In the genomic region with DNA sequence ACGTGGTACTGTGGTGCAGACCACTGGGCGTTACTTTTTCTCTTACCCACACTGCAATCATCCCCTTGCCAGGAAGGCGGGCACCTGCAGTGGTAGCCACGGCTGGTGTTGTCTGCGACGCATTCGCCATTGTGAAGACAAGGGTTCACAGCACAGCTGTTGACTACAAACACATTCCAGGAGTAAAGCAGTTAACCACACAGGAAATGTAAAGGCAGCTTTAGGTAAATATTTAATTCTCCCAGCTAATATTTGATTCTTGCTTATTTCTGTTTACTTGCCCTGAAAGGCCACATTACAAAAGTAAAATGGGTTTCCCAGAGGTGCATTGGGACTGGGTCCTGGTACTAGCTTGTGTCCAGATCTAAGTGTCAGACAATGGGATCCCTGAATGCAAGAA, we compare ENCODE assay signal across 19 cellular contexts. TPM values are rescaled to one million over a fixed set of nuclear protein-coding genes. Genes with fewer than 3 reads are reported as not detected.
DNase-seq lines count a peak whose midpoint lies in the region; ATAC-seq, FAIRE-seq and TF ChIP-seq lines count a peak whose summit lies in the region.
"Had no signal": no experiment of that assay in that cellular context is flagged by ENCODE, and none has a peak within 500 bp of the region (broad histone marks: within the 10 kb centered on the region; RNA-seq: fewer than 3 reads in every experiment).

No MANE protein-coding gene starts in this region.

- no peak overlapping the region for H2AFZ ChIP-seq in mammary epithelial cell (ENCODE audit: low read depth, low read length)
- no peak overlapping the region for H2AFZ ChIP-seq in HepG2 (ENCODE audit: low read length)

- H3K27ac ChIP-seq in mammary epithelial cell (ENCODE audit: insufficient read depth, low read depth, low read length) (no peak overlapping the region), HepG2 (ENCODE audit: extremely low read length, insufficient read depth, low read length) (peak overlapping the region; percentile 49), thymus (ENCODE audit: low read depth) (peak overlapping the region; percentile 8), heart right ventricle (peak overlapping the region in 1 of 10 donors; percentile 1)
- H3K27ac ChIP-seq: 22Rv1; BLaER1 treated with 17β-estradiol and CSF1 and Interleukin-3, amounts not matched to agents 10 nM and 100 nM had no signal

- no peak for TF ChIP-seq CTCF in mammary epithelial cell (conservative IDR thresholded peaks at IDR 0.05 in 1 of 2, IDR thresholded peaks at IDR 0.05 in 1 of 2; ENCODE audit: extremely low read depth in 1 of 2, insufficient read depth in 1 of 2, low read depth in 1 of 2, low read length in 2 of 2)
- no peak for TF ChIP-seq CTCF in HepG2 (CRISPR knock-in tag; IDR thresholded peaks at IDR 0.05)
- no peak for TF ChIP-seq CTCF in heart right ventricle (IDR thresholded peaks at IDR 0.05)

- in situ Hi-C loops in T47D (cut with HindIII; ENCODE audit: low pct_unique_long_range_greater_than_20kb, low sequenced_read_pairs) = no loop called here
- in situ Hi-C loops in mammary epithelial cell (cut with MboI; ENCODE audit: low sequenced_read_pairs in 2 of 2) = loop anchor here in 1 of 2 donors (25.0 kb wide), 1 partner anchor 427 kb away; no protein-coding TSS in a partner anchor
- in situ Hi-C loops in HepG2 (cut with HindIII; ENCODE audit: extremely low pct_ligation_motif_present, low pct_unique_long_range_greater_than_20kb) = no loop called here

- no peaks in the 10 kb centered on the region for H3K9me3 ChIP-seq in mammary epithelial cell (replicated peaks; ENCODE audit: insufficient read depth, low read length)
- H3K9me3 ChIP-seq in HepG2 (ENCODE audit: low read length) = no peaks in the 10 kb centered on the region
- H3K9me3 ChIP-seq in thymus (ENCODE audit: control insufficient read depth) = no peaks in the 10 kb centered on the region
- H3K9me3 ChIP-seq in heart right ventricle = no peaks in the 10 kb centered on the region
- H3K9me3 ChIP-seq: BLaER1 treated with 17β-estradiol and CSF1 and Interleukin-3, amounts not matched to agents 10 nM and 100 nM had no signal

- no peak overlapping the region for H3K9ac ChIP-seq in mammary epithelial cell (ENCODE audit: insufficient read depth, low read length)
- H3K9ac ChIP-seq in HepG2 (ENCODE audit: insufficient read depth, low read depth, low read length) = no peak overlapping the region
- H3K9ac ChIP-seq: BLaER1 treated with 17β-estradiol and CSF1 and Interleukin-3, amounts not matched to agents 10 nM and 100 nM had no signal

- H3K79me2 ChIP-seq in mammary epithelial cell (ENCODE audit: insufficient read depth, low read length) (no peaks in the 10 kb centered on the region), HepG2 (ENCODE audit: insufficient read depth, low read length) (no peaks in the 10 kb centered on the region)

- peak; percentile 51 for FAIRE-seq in HepG2 (lab: Jason Lieb, UNC)
- FAIRE-seq: H1 had no signal

- H3K27me3 ChIP-seq in mammary epithelial cell (ENCODE audit: insufficient read depth, low read length) (no peaks in the 10 kb centered on the region), HepG2 (ENCODE audit: control insufficient read depth in 1 of 2, insufficient read depth in 2 of 2, low read length in 2 of 2) (no peaks in the 10 kb centered on the region), thymus (ENCODE audit: control insufficient read depth, insufficient read depth) (no peaks in the 10 kb centered on the region), heart right ventricle (no peaks in the 10 kb centered on the region)
- H3K27me3 ChIP-seq: BLaER1 treated with 17β-estradiol and CSF1 and Interleukin-3, amounts not matched to agents 10 nM and 100 nM had no signal

- H3K36me3 ChIP-seq in mammary epithelial cell (ENCODE audit: insufficient read depth, low read length) (peaks cover 22% of the 10 kb centered on the region), HepG2 (replicated peaks in 1 of 2; ENCODE audit: control insufficient read depth in 1 of 2, insufficient read depth in 2 of 2, low read length in 2 of 2) (peaks cover 30 to 70% of the 10 kb centered on the region in 2 experiments), thymus (ENCODE audit: control insufficient read depth, insufficient read depth) (peaks cover 33% of the 10 kb centered on the region), heart right ventricle (peaks cover 0 to 100% (median 86%) of the 10 kb centered on the region in 9 donors)

- peak; percentile 56 for ATAC-seq in HepG2
- no peak for ATAC-seq in heart right ventricle
- ATAC-seq in GM18870 (IDR thresholded peaks at IDR 0.05; ENCODE audit: unreplicated experiment) = no peak
- ATAC-seq: SK-N-SH treated with all-trans-retinoic acid at 6 μM for 48 hours had no signal

- BruUV-seq in mammary epithelial cell (replicated peaks; lab: Mats Ljungman, UMichigan) (no TSS peak), HepG2 (replicated peaks; lab: Mats Ljungman, UMichigan) (no TSS peak)

- H4K20me1 ChIP-seq in mammary epithelial cell (ENCODE audit: insufficient read depth, low read length) (no peaks in the 10 kb centered on the region), HepG2 (ENCODE audit: insufficient read depth, low read length) (no peaks in the 10 kb centered on the region)

- H3K4me1 ChIP-seq in mammary epithelial cell (ENCODE audit: insufficient read depth, low read length) (no peaks in the 10 kb centered on the region), HepG2 (ENCODE audit: insufficient read depth, low read length) (peaks cover 46% of the 10 kb centered on the region), thymus (ENCODE audit: control insufficient read depth, insufficient read depth, low read length) (peaks cover 31% of the 10 kb centered on the region), heart right ventricle (peaks cover 0 to 48% (median 10%) of the 10 kb centered on the region in 9 donors)

- DNase-seq in T47D (ENCODE audit: low read depth in 1 of 2, low spot score in 1 of 2) (peak; percentile 23 to 55), mammary epithelial cell (no peak), RPMI8226 (peak; percentile 32), HepG2 (ENCODE audit: low spot score) (peak; percentile 47), dermis blood vessel endothelial cell (no peak), heart right ventricle (no peak)
- DNase-seq: DMS79 treated with DMSO at 0.1 percent for 48 hours, GDM1, HFFc6, NCI-H1092, NCI-H1694, NCI-H446, Right ventricle myocardium superior had no signal

- peak in 1 of 2 experiments; percentile 84; a peak in 2 of 4 replicates for TF ChIP-seq EP300 in HepG2 (IDR thresholded peaks at IDR 0.05; ENCODE audit: low read depth in 2 of 2, low read length in 2 of 2)
- 0 out of 2 replicates have a peak, but pooled peaks have one; percentile 35 for TF ChIP-seq EP300 in HepG2 (CRISPR knock-in tag; IDR thresholded peaks at IDR 0.05; ENCODE audit: borderline replicate concordance)

- H3K4me3 ChIP-seq in mammary epithelial cell (replicated peaks in 1 of 3; ENCODE audit: insufficient read depth in 1 of 3, low read depth in 2 of 3, low read length in 3 of 3) = no peak overlapping the region
- H3K4me3 ChIP-seq in HepG2 (replicated peaks in 1 of 3; ENCODE audit: insufficient read depth in 1 of 3, low read depth in 2 of 3, low read length in 3 of 3) = no peak overlapping the region
- H3K4me3 ChIP-seq in thymus (ENCODE audit: low read length) = no peak overlapping the region
- H3K4me3 ChIP-seq in heart right ventricle = no peak overlapping the region
- H3K4me3 ChIP-seq: BLaER1 treated with 17β-estradiol and CSF1 and Interleukin-3, amounts not matched to agents 10 nM and 100 nM had no signal

- H3K4me2 ChIP-seq in mammary epithelial cell (ENCODE audit: insufficient read depth, low read depth, low read length) (no peak overlapping the region), HepG2 (ENCODE audit: low read depth, low read length) (peak overlapping the region; percentile 33; the same call in 1 of the 2 replicates)

- POLR2A ChIA-PET in HepG2 (lab: Yijun Ruan, JAX) = interaction anchor here (2.3 kb wide), 1 partner anchor 8 kb away, joined by 11 read pairs; no protein-coding TSS in a partner anchor

- no peak for TF ChIP-seq POLR2A in HepG2 (IDR thresholded peaks at IDR 0.05; ENCODE audit: insufficient read depth in 1 of 2, low read depth in 2 of 2, low read length in 2 of 2)

- WGBS in mammary epithelial cell (ENCODE audit: low coverage, missing lambda C conversion rate) = 96% methylated on average over 7 of the region's 7 CpGs
- WGBS in HepG2 (ENCODE audit: low lambda C conversion rate) = 93% methylated on average over 7 of the region's 7 CpGs
- 8% methylated on average over 7 of the region's 7 CpGs for WGBS in thymus
- 96 to 98% methylated on average over 7 of the region's 7 CpGs for WGBS in heart right ventricle, 2 donors

- intact Hi-C loops in mammary epithelial cell (cut with micrococcal nuclease) (no loop called here), HepG2 (cut with micrococcal nuclease; ENCODE audit: unreplicated experiment) (no loop called here), heart right ventricle (cut with DNase I) (loop anchor here in 1 of 10 donors (10.0 kb wide), 1 partner anchor 294 kb away; no protein-coding TSS in a partner anchor)

- dilution Hi-C loops in mammary epithelial cell (cut with HindIII; ENCODE audit: low sequenced_read_pairs) = no loop called here

- TF ChIP-seq RAD21 in HepG2 (CRISPR knock-in tag; IDR thresholded peaks at IDR 0.05) = no peak

- CTCF ChIA-PET in mammary epithelial cell (lab: Charles Lee; ENCODE audit: low non-redundant PET) = no interaction called here
- CTCF ChIA-PET in HepG2 (lab: Yijun Ruan, JAX; ENCODE audit: low intra/inter-chr PET ratio, low total read pairs) = no interaction called here

RNA-seq across cellular contexts. Expression of a gene that starts 45.4 kb away (rescaled TPM):
- 10 to 100 TPM; 24.8 to 33.8 TPM for total RNA-seq in mammary epithelial cell
- polyA plus RNA-seq in mammary epithelial cell = 19.8 TPM
- 106 TPM for polyA minus RNA-seq in mammary epithelial cell
- 9.7 and 10.7 TPM in 2 replicates for total RNA-seq in HepG2 (2016; rRNA removed; fragmentation: Illumina TruSeq; extraction: Trizol)
- 1.1 TPM in 2 replicates for total RNA-seq in HepG2 (2016; cell fraction: cytosol; rRNA removed; fragmentation: Illumina TruSeq; extraction: Trizol; ENCODE audit: low read depth)
- 6.8 and 9.0 TPM in 2 replicates for total RNA-seq in HepG2 (2016; cell fraction: insoluble cytoplasmic fraction; rRNA removed; fragmentation: Illumina TruSeq; extraction: Trizol)
- total RNA-seq in HepG2 (2016; cell fraction: membrane; rRNA removed; fragmentation: Illumina TruSeq; extraction: Trizol) = 3.2 and 3.3 TPM in 2 replicates
- 17.3 and 19.4 TPM in 2 replicates for total RNA-seq in HepG2 (2016; cell fraction: nucleus; rRNA removed; fragmentation: Illumina TruSeq; extraction: Trizol)
- polyA plus RNA-seq in HepG2 (2011; rRNA removed) = 11.6 and 18.2 TPM in 2 replicates
- polyA plus RNA-seq in HepG2 (2011; cell fraction: cytosol; rRNA removed) = 8.6 and 8.8 TPM in 2 replicates
- 17.9 and 23.5 TPM in 2 replicates for polyA plus RNA-seq in HepG2 (2011; cell fraction: nucleus; rRNA removed)
- 12.1 and 14.0 TPM in 2 replicates for polyA plus RNA-seq in HepG2 (2012)
- 0.46 and 0.52 TPM in 2 replicates for polyA plus RNA-seq in HepG2 (2016; cell fraction: cytosol; fragmentation: Illumina TruSeq; extraction: Trizol; ENCODE audit: low read depth)
- polyA plus RNA-seq in HepG2 (2016; cell fraction: insoluble cytoplasmic fraction; fragmentation: Illumina TruSeq; extraction: Trizol; ENCODE audit: low read depth) = 5.4 and 5.8 TPM in 2 replicates
- polyA plus RNA-seq in HepG2 (2016; cell fraction: membrane; fragmentation: Illumina TruSeq; extraction: Trizol; ENCODE audit: low read depth) = 0.69 and 0.92 TPM in 2 replicates
- polyA plus RNA-seq in HepG2 (2016; cell fraction: nucleus; fragmentation: Illumina TruSeq; extraction: Trizol; ENCODE audit: insufficient read depth, low read depth) = 14.9 and 16.7 TPM in 2 replicates
- polyA minus RNA-seq in HepG2 (2011; rRNA and poly(A)+ RNA removed; ENCODE audit: low replicate concordance) = 51.4 and 72.4 TPM in 2 replicates
- 23.5 and 27.8 TPM in 2 replicates for polyA minus RNA-seq in HepG2 (2011; cell fraction: cytosol; rRNA and poly(A)+ RNA removed)
- 17.8 and 25.8 TPM in 2 replicates for polyA minus RNA-seq in HepG2 (2011; cell fraction: nucleus; rRNA and poly(A)+ RNA removed)
- polyA plus RNA-seq in thymus = 4.7 TPM
- total RNA-seq in dermis blood vessel endothelial cell = 55.6 and 103 TPM in 2 replicates
- total RNA-seq in heart right ventricle = 100 to 1,000 TPM in 7 of 10 donors, 10 to 100 TPM in 3; 79.0 to 186 (median 143) TPM
- 10 to 100 TPM; 12.2 to 25.4 TPM for polyA plus RNA-seq in heart right ventricle

Comparison
In these comparisons a context has a peak if more than half of its experiments do, and no peak if none do; other contexts are left out.
1. DNase-seq: peak in T47D (2 of 2), RPMI8226 (single experiment) and HepG2 (single experiment); none in mammary epithelial cell (single experiment), dermis blood vessel endothelial cell (single experiment) and heart right ventricle (0 of 2).